ENCODE assay signal across 18 cellular contexts in genomic region chr22:28014141-28015055, GRCh38.
A peak's percentile ranks its signal among the peaks of the same experiment; 100 is the strongest.
DNase-seq lines count a peak whose midpoint lies in the region; ATAC-seq, FAIRE-seq and TF ChIP-seq lines count a peak whose summit lies in the region.
"Had no signal": no experiment of that assay in that cellular context is flagged by ENCODE, and none has a peak within 500 bp of the region (broad histone marks: within the 10 kb centered on the region; RNA-seq: fewer than 3 reads in every experiment).

No MANE protein-coding gene starts in this region.

- POLR2A ChIA-PET in endothelial cell of umbilical vein (lab: Charles Lee) = no interaction called here

- no peaks in the 10 kb centered on the region for H4K20me1 ChIP-seq in endothelial cell of umbilical vein (replicated peaks; ENCODE audit: control insufficient read depth, extremely low read depth, insufficient read depth, low read length)

- no peaks in the 10 kb centered on the region for H3K27me3 ChIP-seq in endothelial cell of umbilical vein (ENCODE audit: control insufficient read depth in 2 of 2, insufficient read depth in 2 of 2, low read length in 2 of 2)
- H3K27me3 ChIP-seq: esophagus muscularis mucosa, thyroid gland had no signal

- H3K79me2 ChIP-seq in endothelial cell of umbilical vein (ENCODE audit: control insufficient read depth, insufficient read depth, low read length) = no peaks in the 10 kb centered on the region

- no peak overlapping the region for H3K9ac ChIP-seq in endothelial cell of umbilical vein (replicated peaks; ENCODE audit: extremely low read depth, insufficient read depth, low read length)

- no peak for FAIRE-seq in endothelial cell of umbilical vein (lab: Jason Lieb, UNC)
- FAIRE-seq: colon had no signal

- DNase-seq in NCI-H1694 treated with DMSO at 0.1 percent for 48 hours (lab: John Stamatoyannopoulos, UW) (peak; percentile 13), NCI-H1694 (lab: John Stamatoyannopoulos, UW) (no peak), NCI-H2081 treated with DMSO at 0.1 percent for 48 hours (lab: John Stamatoyannopoulos, UW) (peak; percentile 42), endothelial cell of umbilical vein (ENCODE audit: low read depth, low spot score) (no peak), sciatic nerve (ENCODE audit: low spot score) (peak; percentile 27), Kasumi-1 (lab: John Stamatoyannopoulos, UW) (no peak), medulla oblongata (ENCODE audit: extremely low spot score) (no peak)
- DNase-seq: 8988T; activated naive CD8-positive, alpha-beta T cell treated with anti-CD3 and anti-CD28 coated beads for 36 hours; CD4-positive, alpha-beta T cell; naive thymus-derived CD8-positive, alpha-beta T cell; stimulated activated CD4-positive, alpha-beta T cell treated with anti-CD3 and anti-CD28 coated beads, Interleukin-2, amount 100 ng/mL, for 48 hours; T-helper 2 cell had no signal

- H3K9me1 ChIP-seq in endothelial cell of umbilical vein (replicated peaks; ENCODE audit: control insufficient read depth, extremely low read depth, insufficient read depth, low read length) = no peaks in the 10 kb centered on the region

- peaks cover 16% of the 10 kb centered on the region for H3K4me1 ChIP-seq in endothelial cell of umbilical vein (ENCODE audit: control insufficient read depth, extremely low read depth, insufficient read depth, low read length)

- no peak overlapping the region for H2AFZ ChIP-seq in endothelial cell of umbilical vein (ENCODE audit: low read depth, low read length)

- H3K4me2 ChIP-seq in endothelial cell of umbilical vein (ENCODE audit: insufficient read depth, low read length) = no peak overlapping the region

- CTCF ChIA-PET in endothelial cell of umbilical vein (lab: Charles Lee) = interaction anchor here (0.6 to 1.8 kb wide), 6 partner anchors 24 to 1275 kb away, joined by 3 to 5 read pairs (median 3); no protein-coding TSS in a partner anchor

- TF ChIP-seq CTCF in endothelial cell of umbilical vein (IDR thresholded peaks at IDR 0.05; ENCODE audit: extremely low read depth in 1 of 2, insufficient read depth in 1 of 2, low read depth in 1 of 2, low read length in 2 of 2) = no peak

- BruUV-seq in endothelial cell of umbilical vein (replicated peaks; lab: Mats Ljungman, UMichigan) = no TSS peak

- no peaks in the 10 kb centered on the region for H3K9me3 ChIP-seq in endothelial cell of umbilical vein (replicated peaks; ENCODE audit: control insufficient read depth, insufficient read depth, low read length)
- H3K9me3 ChIP-seq: esophagus muscularis mucosa, thyroid gland had no signal

- no peak for TF ChIP-seq POLR2A in endothelial cell of umbilical vein (IDR thresholded peaks at IDR 0.05; ENCODE audit: low read depth, low read length)

- H3K36me3 ChIP-seq in endothelial cell of umbilical vein (ENCODE audit: control insufficient read depth in 2 of 2, extremely low read depth in 1 of 2, insufficient read depth in 2 of 2, low read length in 2 of 2) = peaks cover 0 to 3% of the 10 kb centered on the region in 2 experiments
- H3K36me3 ChIP-seq: thyroid gland had no signal

- peak overlapping the region; percentile 5 for H3K27ac ChIP-seq in endothelial cell of umbilical vein (ENCODE audit: insufficient read depth, low read depth, low read length)
- H3K27ac ChIP-seq: esophagus muscularis mucosa, thyroid gland had no signal

- dilution Hi-C loops in endothelial cell of umbilical vein (cut with MboI; ENCODE audit: extremely low pct_ligation_motif_present, low sequenced_read_pairs) = no loop called here

- ATAC-seq in sciatic nerve (no peak), GM19452 (IDR thresholded peaks at IDR 0.05; ENCODE audit: unreplicated experiment) (no peak)
- ATAC-seq: left lobe of liver; naive thymus-derived CD8-positive, alpha-beta T cell had no signal

- no peak overlapping the region for H3K4me3 ChIP-seq in endothelial cell of umbilical vein (replicated peaks in 1 of 3; ENCODE audit: insufficient read depth in 1 of 3, low read depth in 1 of 3, low read length in 3 of 3)
- H3K4me3 ChIP-seq: esophagus muscularis mucosa, thyroid gland had no signal

- intact Hi-C loops in endothelial cell of umbilical vein (cut with micrococcal nuclease) = loop anchor here (2.0 kb wide), 1 partner anchor 14 kb away; no protein-coding TSS in a partner anchor
- intact Hi-C loops in sciatic nerve (cut with DNase I) = loop anchor here (5.0 kb wide), 1 partner anchor 127 kb away; no protein-coding TSS in a partner anchor

TF ChIP-seq in endothelial cell of umbilical vein, 7 proteins besides CTCF, POLR2A, EP300 and RAD21:
- TF ChIP-seq POLR2AphosphoS5 (IDR thresholded peaks at IDR 0.05; ENCODE audit: insufficient read depth, low read depth, low read length) (no peak), FOS (IDR thresholded peaks at IDR 0.05; ENCODE audit: borderline replicate concordance, insufficient read depth, low read length) (no peak), GATA2 (IDR thresholded peaks at IDR 0.05; ENCODE audit: insufficient read depth, insufficient read length, low read depth, low read length) (no peak), EZH2 (IDR thresholded peaks at IDR 0.05; ENCODE audit: borderline replicate concordance, low read depth, low read length, severe bottlenecking) (no peak), MAX (IDR thresholded peaks at IDR 0.05; ENCODE audit: insufficient read depth, insufficient read length) (no peak), JUN (IDR thresholded peaks at IDR 0.05; ENCODE audit: borderline replicate concordance, insufficient read depth, insufficient read length, low read depth) (no peak), MYC (IDR thresholded peaks at IDR 0.05; ENCODE audit: low read depth, low read length) (no peak)

Comparison
In these comparisons a context has a peak if more than half of its experiments do, and no peak if none do; other contexts are left out.
1. DNase-seq: peak in NCI-H1694 treated with DMSO at 0.1 percent for 48 hours (single experiment), NCI-H2081 treated with DMSO at 0.1 percent for 48 hours (single experiment) and sciatic nerve (single experiment); none in NCI-H1694 (single experiment), endothelial cell of umbilical vein (single experiment), Kasumi-1 (0 of 2) and medulla oblongata (single experiment).